2 cellular contexts compared by ENCODE assay signal in genomic region chr2:183038341-183039300, GRCh38.
TF ChIP-seq lines count a peak whose summit lies in the region.

TSS of gene NCKAP1 (minus strand) at chr2:183038457. CDS start at chr2:183038099, 358 bp downstream.

TF ChIP-seq in HEK293, 187 proteins besides CTCF, POLR2A, EP300 and RAD21 (continued from another document and continues in another):
- TF ChIP-seq ZNF501 (tag by site-specific recombination; IDR thresholded peaks at IDR 0.05) (0 out of 2 replicates have a peak, but pooled peaks have one; percentile 49), ZBTB20 (tag by site-specific recombination; IDR thresholded peaks at IDR 0.05) (peak; percentile 66; the same call in 1 of the 2 replicates), ZNF580 (tag by site-specific recombination; IDR thresholded peaks at IDR 0.05) (no peak), GFI1B (tag by site-specific recombination; IDR thresholded peaks at IDR 0.05) (no peak), REPIN1 (tag by site-specific recombination; IDR thresholded peaks at IDR 0.05; ENCODE audit: low read depth) (no peak), ZBTB44 (tag by site-specific recombination; IDR thresholded peaks at IDR 0.05) (no peak), ZNF692 (tag by site-specific recombination; IDR thresholded peaks at IDR 0.05) (no peak), ZNF175 (tag by site-specific recombination; IDR thresholded peaks at IDR 0.05) (no peak), ZNF211 (tag by site-specific recombination; IDR thresholded peaks at IDR 0.05; ENCODE audit: low read depth) (no peak), ZXDB (tag by site-specific recombination; IDR thresholded peaks at IDR 0.05) (no peak), ELK4 (IDR thresholded peaks at IDR 0.05; ENCODE audit: borderline replicate concordance, low read depth, low read length) (no peak), OSR2 (tag by site-specific recombination; IDR thresholded peaks at IDR 0.05) (no peak), REST (tag by site-specific recombination; IDR thresholded peaks at IDR 0.05) (no peak), KLF17 (tag by site-specific recombination; IDR thresholded peaks at IDR 0.05) (no peak), KLF9 (tag by site-specific recombination; IDR thresholded peaks at IDR 0.05; ENCODE audit: low read depth) (peak; percentile 44; the same call in 1 of the 2 replicates), ZNF600 (tag by site-specific recombination; IDR thresholded peaks at IDR 0.05) (peak; percentile 89), ZNF654 (tag by site-specific recombination; IDR thresholded peaks at IDR 0.05; ENCODE audit: low read depth) (no peak), ZNF138 (tag by site-specific recombination; IDR thresholded peaks at IDR 0.05; ENCODE audit: borderline replicate concordance) (no peak), HOXC10 (CRISPR knock-in tag; IDR thresholded peaks at IDR 0.05) (no peak), ZNF155 (tag by site-specific recombination; IDR thresholded peaks at IDR 0.05) (no peak)

TF ChIP-seq in K562, 482 proteins besides CTCF, POLR2A, EP300 and RAD21 (continued from another document and continues in another):
- TF ChIP-seq TFAP4 (CRISPR knock-in tag; IDR thresholded peaks at IDR 0.05; ENCODE audit: borderline replicate concordance), result peak; percentile 76; the same call in 1 of the 2 replicates
- no peak for TF ChIP-seq TCFL5 (CRISPR knock-in tag; conservative IDR thresholded peaks at IDR 0.05)
- no peak for TF ChIP-seq ZNF311 (CRISPR knock-in tag; IDR thresholded peaks at IDR 0.05)
- TF ChIP-seq CHCHD3 (CRISPR knock-in tag; IDR thresholded peaks at IDR 0.05), result no peak; the same call in 1 of the 2 replicates
- peak; percentile 56; the same call in 1 of the 2 replicates for TF ChIP-seq ZNF24 (IDR thresholded peaks at IDR 0.05)
- no peak; the same call in 1 of the 2 replicates for TF ChIP-seq FOXK1 (CRISPR knock-in tag; IDR thresholded peaks at IDR 0.05; ENCODE audit: borderline replicate concordance)
- TF ChIP-seq NR2C1 (IDR thresholded peaks at IDR 0.05), result no peak
- TF ChIP-seq NR2C1 (tag; IDR thresholded peaks at IDR 0.05), result no peak
- no peak for TF ChIP-seq MTA1 (IDR thresholded peaks at IDR 0.05; ENCODE audit: borderline replicate concordance)
- peak; percentile 72 for TF ChIP-seq POLR2H (tag; IDR thresholded peaks at IDR 0.05; ENCODE audit: low read depth)
- TF ChIP-seq SMC3 (conservative IDR thresholded peaks at IDR 0.05; ENCODE audit: insufficient read depth, low read depth, low read length), result peak; percentile 39; the same call in 1 of the 2 replicates
- 0 out of 2 replicates have a peak, but pooled peaks have one; percentile 37 for TF ChIP-seq TOE1 (IDR thresholded peaks at IDR 0.05; ENCODE audit: borderline replicate concordance)
- no peak for TF ChIP-seq TOE1 (CRISPR knock-in tag; IDR thresholded peaks at IDR 0.05; ENCODE audit: borderline replicate concordance, low read depth)
- TF ChIP-seq BCOR (IDR thresholded peaks at IDR 0.05), result peak; percentile 40; the same call in 1 of the 2 replicates
- no peak for TF ChIP-seq ZNF253 (CRISPR knock-in tag; conservative IDR thresholded peaks at IDR 0.05)
- TF ChIP-seq RREB1 (CRISPR knock-in tag; IDR thresholded peaks at IDR 0.05), result peak; percentile 68; the same call in 1 of the 2 replicates
- no peak for TF ChIP-seq FOXM1 (IDR thresholded peaks at IDR 0.05; ENCODE audit: low read depth)
- TF ChIP-seq FOXM1 (CRISPR knock-in tag; IDR thresholded peaks at IDR 0.05; ENCODE audit: low read depth), result peak; percentile 44; the same call in 1 of the 2 replicates
- TF ChIP-seq ZNF583 (CRISPR knock-in tag; IDR thresholded peaks at IDR 0.05), result peak; percentile 84
- TF ChIP-seq NR3C1 (CRISPR knock-in tag; IDR thresholded peaks at IDR 0.05), result 0 out of 2 replicates have a peak, but pooled peaks have one; percentile 42
- peak; percentile 65; the same call in 1 of the 2 replicates for TF ChIP-seq NR1H2 (CRISPR knock-in tag; IDR thresholded peaks at IDR 0.05)
- TF ChIP-seq U2AF1 (optimal IDR thresholded peaks at IDR 0.05; ENCODE audit: low read depth, low read length), result no peak
- TF ChIP-seq TARDBP (IDR thresholded peaks at IDR 0.05), result peak; percentile 37; the same call in 1 of the 2 replicates
- TF ChIP-seq POLR2AphosphoS5 (IDR thresholded peaks at IDR 0.05; ENCODE audit: control insufficient read depth, insufficient read depth, low read depth, low read length), result peak; percentile 64
- TF ChIP-seq FOXP1 (CRISPR knock-in tag; IDR thresholded peaks at IDR 0.05), result peak; percentile 97
- TF ChIP-seq HNRNPH1 (optimal IDR thresholded peaks at IDR 0.05; ENCODE audit: low read depth, low read length), result no peak
- TF ChIP-seq GABPA (tag; conservative IDR thresholded peaks at IDR 0.05; ENCODE audit: low read depth), result peak; percentile 70; the same call in 1 of the 2 replicates
- TF ChIP-seq MED1 (CRISPR knock-in tag; IDR thresholded peaks at IDR 0.05; ENCODE audit: borderline replicate concordance), result no peak
- 0 out of 2 replicates have a peak, but pooled peaks have one; percentile 20 for TF ChIP-seq CREB3L1 (IDR thresholded peaks at IDR 0.05; ENCODE audit: borderline replicate concordance, low read depth)
- TF ChIP-seq DEAF1 (CRISPR knock-in tag; IDR thresholded peaks at IDR 0.05), result peak; percentile 66; the same call in 1 of the 2 replicates
- TF ChIP-seq ZNF121 (CRISPR knock-in tag; conservative IDR thresholded peaks at IDR 0.05), result no peak
- TF ChIP-seq CTBP1 (IDR thresholded peaks at IDR 0.05; ENCODE audit: borderline replicate concordance), result peak; percentile 74; the same call in 1 of the 2 replicates
- no peak for TF ChIP-seq HNRNPLL (IDR thresholded peaks at IDR 0.05; ENCODE audit: low read depth, low read length, poor library complexity, severe bottlenecking)
- peak; percentile 59 for TF ChIP-seq ARID4B (CRISPR knock-in tag; IDR thresholded peaks at IDR 0.05)
- peak; percentile 56 for TF ChIP-seq ETV5 (CRISPR knock-in tag; IDR thresholded peaks at IDR 0.05; ENCODE audit: low read depth)
- no peak for TF ChIP-seq HMGN3 (IDR thresholded peaks at IDR 0.05; ENCODE audit: borderline replicate concordance, extremely low read depth, insufficient read length, low read depth, low read length)
- peak; percentile 56; the same call in 1 of the 2 replicates for TF ChIP-seq SIN3B (IDR thresholded peaks at IDR 0.05; ENCODE audit: low read depth)
- peak; percentile 4 for TF ChIP-seq CREB1 (IDR thresholded peaks at IDR 0.05)
- peak; percentile 52; the same call in 1 of the 2 replicates for TF ChIP-seq CREB1 (CRISPR knock-in tag; IDR thresholded peaks at IDR 0.05)
- 0 out of 4 replicates have a peak, but pooled peaks of 1 of the 2 experiments have one; percentile 17 for TF ChIP-seq ARNT (IDR thresholded peaks at IDR 0.05)
- peak; percentile 67; the same call in 1 of the 2 replicates for TF ChIP-seq MTA3 (IDR thresholded peaks at IDR 0.05; ENCODE audit: borderline replicate concordance)
- TF ChIP-seq OTX1 (CRISPR knock-in tag; IDR thresholded peaks at IDR 0.05), result 0 out of 2 replicates have a peak, but pooled peaks have one; percentile 48
- TF ChIP-seq ZNF165 (CRISPR knock-in tag; IDR thresholded peaks at IDR 0.05; ENCODE audit: borderline replicate concordance), result 0 out of 2 replicates have a peak, but pooled peaks have one; percentile 39
- TF ChIP-seq LCOR (CRISPR knock-in tag; IDR thresholded peaks at IDR 0.05), result peak; percentile 86
